ENCODE assay signal across 27 cellular contexts in genomic region chr12:100156731-100157426, GRCh38. TPM values are rescaled to one million over a fixed set of nuclear protein-coding genes. Genes with fewer than 3 reads are reported as not detected.
A peak's percentile ranks its signal among the peaks of the same experiment; 100 is the strongest.
DNase-seq lines count a peak whose midpoint lies in the region; ATAC-seq, FAIRE-seq and TF ChIP-seq lines count a peak whose summit lies in the region.
"Had no signal": no experiment of that assay in that cellular context is flagged by ENCODE, and none has a peak within 500 bp of the region (broad histone marks: within the 10 kb centered on the region; RNA-seq: fewer than 3 reads in every experiment).

No MANE protein-coding gene starts in this region.

- FAIRE-seq in H54 (lab: Jason Lieb, UNC): no peak
- FAIRE-seq: GM12891, RCC 7860 had no signal

- intact Hi-C loops in Right ventricle myocardium inferior (cut with DNase I) (no loop called here), right cardiac atrium (cut with DNase I) (loop anchor here in 1 of 4 donors (5.0 kb wide), 1 partner anchor 40 kb away; no protein-coding TSS in a partner anchor), left colon (cut with DNase I, micrococcal nuclease) (no loop called here)

- no peaks in the 10 kb centered on the region for H3K79me1 ChIP-seq in neuronal stem cell (ENCODE audit: low read depth, low read length)

- no peak overlapping the region for H4K8ac ChIP-seq in neuronal stem cell (ENCODE audit: low read depth, low read length)

- WGBS in right cardiac atrium: 70% methylated on average over 11 of the region's 11 CpGs
- WGBS in neuronal stem cell (ENCODE audit: extremely low coverage in 2 of 2, insufficient read length in 2 of 2, insufficient replicate concordance in 1 of 2), 2 donors: no CpG with 5 or more reads among the region's 11 CpGs

- H3K9me3 ChIP-seq in right cardiac atrium (ENCODE audit: control insufficient read depth, low read length) (no peaks in the 10 kb centered on the region), NT2/D1 (ENCODE audit: insufficient read depth, low read length) (peaks cover 8% of the 10 kb centered on the region; the same call in 1 of the 2 replicates), neuronal stem cell (replicated peaks in 1 of 2; ENCODE audit: control insufficient read depth in 2 of 2, insufficient read depth in 1 of 2, low read depth in 1 of 2, low read length in 2 of 2) (peaks cover 0 to 2% of the 10 kb centered on the region in 2 donors)
- H3K9me3 ChIP-seq: prostate gland, SJSA1, stomach, thyroid gland had no signal

- no peaks in the 10 kb centered on the region for H3K27me3 ChIP-seq in right cardiac atrium (ENCODE audit: control insufficient read depth, insufficient read depth)
- H3K27me3 ChIP-seq in NT2/D1 (ENCODE audit: insufficient read depth, insufficient read length): no peaks in the 10 kb centered on the region
- H3K27me3 ChIP-seq in neuronal stem cell (ENCODE audit: control insufficient read depth in 3 of 3, insufficient read depth in 3 of 3, low read depth in 1 of 3, low read length in 3 of 3): peaks cover 0 to 4% (median 0%) of the 10 kb centered on the region in 3 experiments
- H3K27me3 ChIP-seq: brain microvascular endothelial cell, dorsolateral prefrontal cortex, SJSA1, stomach, thyroid gland had no signal

- no peaks in the 10 kb centered on the region for H3K4me1 ChIP-seq in right cardiac atrium (ENCODE audit: control insufficient read depth, insufficient read depth, low read length)
- H3K4me1 ChIP-seq in NT2/D1 (ENCODE audit: insufficient read depth, insufficient read length): peaks cover 17% of the 10 kb centered on the region
- H3K4me1 ChIP-seq in neuronal stem cell (ENCODE audit: control insufficient read depth in 2 of 2, insufficient read depth in 1 of 2, low read depth in 1 of 2, low read length in 2 of 2): no peaks in the 10 kb centered on the region
- H3K4me1 ChIP-seq: prostate gland, SJSA1, stomach, thyroid gland had no signal

- H2BK5ac ChIP-seq in neuronal stem cell (ENCODE audit: low read length): no peak overlapping the region

- no peak overlapping the region for H3K4me3 ChIP-seq in right cardiac atrium (ENCODE audit: low read length)
- H3K4me3 ChIP-seq in NT2/D1 (ENCODE audit: insufficient read length, low read depth): no peak overlapping the region
- H3K4me3 ChIP-seq in neuronal stem cell (ENCODE audit: low read length in 2 of 2): no peak overlapping the region
- H3K4me3 ChIP-seq: dorsolateral prefrontal cortex, prostate gland, SJSA1, stomach, thyroid gland had no signal

- H3K9ac ChIP-seq in NT2/D1 (ENCODE audit: insufficient read length, low read depth) (peak overlapping the region; percentile 34), neuronal stem cell (ENCODE audit: low read depth, low read length, poor library complexity) (no peak overlapping the region)

- H3K36me3 ChIP-seq in NT2/D1 (ENCODE audit: insufficient read depth, insufficient read length, low read length): no peaks in the 10 kb centered on the region
- H3K36me3 ChIP-seq in neuronal stem cell (replicated peaks in 1 of 2; ENCODE audit: control insufficient read depth in 2 of 2, insufficient read depth in 2 of 2, low read length in 2 of 2): no peaks in the 10 kb centered on the region
- H3K36me3 ChIP-seq: brain microvascular endothelial cell, prostate gland, SJSA1, stomach, thyroid gland had no signal

- H2AK5ac ChIP-seq in neuronal stem cell (ENCODE audit: low read depth, low read length): no peak overlapping the region

- no peak for TF ChIP-seq POLR2A in H54 (IDR thresholded peaks at IDR 0.05; ENCODE audit: low read depth, low read length)

- H3K18ac ChIP-seq in neuronal stem cell (ENCODE audit: low read length): peak overlapping the region; percentile 61

- no peak overlapping the region for H4K91ac ChIP-seq in neuronal stem cell (ENCODE audit: low read depth, low read length, poor library complexity)

- no peak overlapping the region for H2BK12ac ChIP-seq in neuronal stem cell (ENCODE audit: low read length)

- DNase-seq in DMS 273 (lab: John Stamatoyannopoulos, UW; ENCODE audit: unreplicated experiment): peak; percentile 8
- no peak for DNase-seq in DMS 273 treated with DMSO at 0.1 percent for 48 hours (lab: John Stamatoyannopoulos, UW)
- DNase-seq in Right ventricle myocardium inferior (ENCODE audit: missing footprints): peak; percentile 55
- no peak for DNase-seq in right cardiac atrium
- DNase-seq in NT2/D1 (ENCODE audit: low read depth, low spot score): no peak
- DNase-seq in neuronal stem cell (ENCODE audit: low spot score): no peak
- no peak for DNase-seq in left colon
- DNase-seq in H54 (ENCODE audit: insufficient read length, low spot score): no peak
- DNase-seq: activated CD4-positive, alpha-beta memory T cell treated with anti-CD3 and anti-CD28 coated beads for 36 hours; activated CD4-positive, CD25-positive, alpha-beta regulatory T cell; activated gamma-delta T cell treated with Interleukin-2 at 50 U/mL for 16 hours; brain microvascular endothelial cell; Calu3; dorsolateral prefrontal cortex; EL; hypothalamus; immature natural killer cell; mesendoderm; NCI-H524; stomach; T-helper 1 cell; thyroid gland had no signal

- ATAC-seq in Right ventricle myocardium inferior (no peak), right cardiac atrium (no peak), left colon (no peak)

- H3K27ac ChIP-seq in right cardiac atrium (ENCODE audit: low read length) (no peak overlapping the region), neuronal stem cell (replicated peaks; ENCODE audit: low read length) (no peak overlapping the region)
- H3K27ac ChIP-seq: 22Rv1, brain microvascular endothelial cell, dorsolateral prefrontal cortex, prostate gland, SJSA1, stomach, thyroid gland had no signal

- H2BK15ac ChIP-seq in neuronal stem cell (ENCODE audit: low read length): no peak overlapping the region

- H3K23ac ChIP-seq in neuronal stem cell (ENCODE audit: low read depth, low read length, poor library complexity): peak overlapping the region; percentile 57

- H3K4ac ChIP-seq in neuronal stem cell (ENCODE audit: low read length): no peak overlapping the region

- H2BK120ac ChIP-seq in neuronal stem cell (ENCODE audit: low read depth, low read length): no peak overlapping the region

- H3K4me2 ChIP-seq in neuronal stem cell (ENCODE audit: insufficient read depth, low read length, poor library complexity, severe bottlenecking): no peak overlapping the region

- H3K14ac ChIP-seq in neuronal stem cell (ENCODE audit: low read length): peak overlapping the region; percentile 17

- no peak overlapping the region for H2AFZ ChIP-seq in neuronal stem cell (ENCODE audit: low read length)

RNA-seq across cellular contexts. Expression of gene BLTP3B, which starts 14.2 kb away (rescaled TPM):
- 10.7 TPM for total RNA-seq in Right ventricle myocardium inferior
- 10 to 100 TPM; 13.8 to 20.1 (median 15.9) TPM for total RNA-seq in right cardiac atrium
- polyA plus RNA-seq in right cardiac atrium: 6.5 TPM
- 6.3 TPM for polyA plus RNA-seq in neuronal stem cell (2013, experiment 1 of 2)
- polyA plus RNA-seq in neuronal stem cell (2013, experiment 2 of 2): 6.8 TPM
- total RNA-seq in left colon: 10 to 100 TPM; 24.1 to 24.7 TPM

RNA-seq across cellular contexts. Expression of gene ACTR6, which starts 43.7 kb away (rescaled TPM):
- total RNA-seq in Right ventricle myocardium inferior (19.4 TPM), right cardiac atrium (10 to 100 TPM; 19.0 to 29.9 (median 23.6) TPM), left colon (10 to 100 TPM; 20.4 to 24.7 TPM)
- 19.2 TPM for polyA plus RNA-seq in right cardiac atrium
- 26.4 TPM for polyA plus RNA-seq in neuronal stem cell (2013, experiment 1 of 2)
- 28.1 TPM for polyA plus RNA-seq in neuronal stem cell (2013, experiment 2 of 2)

Comparison
In these comparisons a context has a peak if more than half of its experiments do, and no peak if none do; other contexts are left out.
1. DNase-seq: peak in DMS 273 (single experiment) and Right ventricle myocardium inferior (single experiment); none in DMS 273 treated with DMSO at 0.1 percent for 48 hours (single experiment), right cardiac atrium (0 of 3), NT2/D1 (single experiment), neuronal stem cell (single experiment), left colon (0 of 2) and H54 (single experiment).